Comparison of ENCODE assay signal across 8 cellular contexts in the genomic region with DNA sequence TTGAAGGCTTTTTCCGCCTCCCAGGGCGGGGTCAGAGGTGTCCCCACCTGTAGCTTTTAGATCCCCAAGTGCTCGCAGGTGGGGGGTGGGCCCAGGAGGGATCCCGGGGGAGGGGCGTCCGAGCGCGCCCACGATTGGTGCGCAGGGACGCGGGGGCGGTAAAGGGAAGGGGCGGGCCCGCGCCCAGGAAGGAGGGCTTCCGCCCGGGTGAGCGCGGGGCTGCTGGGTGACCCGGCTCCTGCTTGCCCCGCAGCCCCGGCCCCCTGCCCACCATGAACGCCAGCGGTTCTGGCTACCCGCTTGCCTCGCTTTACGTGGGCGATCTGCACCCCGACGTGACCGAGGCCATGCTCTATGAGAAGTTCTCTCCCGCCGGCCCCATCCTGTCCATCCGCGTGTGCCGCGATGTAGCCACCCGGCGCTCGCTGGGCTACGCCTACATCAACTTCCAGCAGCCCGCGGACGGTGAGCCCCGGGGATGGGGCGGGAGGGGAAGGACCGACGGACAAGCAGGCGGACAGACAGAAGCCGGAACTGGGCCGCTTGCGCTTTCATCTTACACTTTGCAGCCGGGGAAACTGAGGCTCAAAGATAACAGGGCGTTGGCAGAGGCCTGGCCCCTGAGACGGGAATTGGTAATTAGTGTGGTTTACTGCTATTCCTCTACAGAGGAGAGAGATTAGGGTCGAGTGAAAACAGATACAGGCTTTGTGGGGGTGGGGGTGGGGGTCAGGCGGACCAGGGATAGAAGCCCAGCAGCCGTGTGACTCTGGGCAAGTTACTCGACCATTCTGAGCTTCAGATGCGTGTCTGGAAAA. TPM values are rescaled to one million over a fixed set of nuclear protein-coding genes. Genes with fewer than 3 reads are reported as not detected.
A peak's percentile ranks its signal among the peaks of the same experiment; 100 is the strongest.
DNase-seq lines count a peak whose midpoint lies in the region; ATAC-seq and TF ChIP-seq lines count a peak whose summit lies in the region.

Gene PABPC1L, plus strand, starts transcription at position 189 of the 818 bp plus-strand sequence. Its CDS starts 84 bp downstream, at position 273.

- peak; percentile 71 for DNase-seq in activated T-cell treated with anti-CD3 and anti-CD28 coated beads for 24 hours (ENCODE audit: low read depth)
- DNase-seq in stimulated activated CD8-positive, alpha-beta memory T cell treated with anti-CD3 and anti-CD28 coated beads, Interleukin-7, amount 100 ng/mL, for 4 hours (ENCODE audit: low read depth in 2 of 2): peak; percentile 60 to 76

- peak within 1 kb of the TSS; percentile 84 for H3K4me3 ChIP-seq in BLaER1
- peak within 1 kb of the TSS; percentile 81 for H3K4me3 ChIP-seq in OCI-LY1 (ENCODE audit: low read depth, low read length, poor library complexity, severe bottlenecking)
- H3K4me3 ChIP-seq in esophagus (ENCODE audit: low read depth in 1 of 2, low read length in 2 of 2): peak within 1 kb of the TSS; percentile 48 to 69
- peak within 1 kb of the TSS; percentile 54 to 67 for H3K4me3 ChIP-seq in muscle layer of duodenum (ENCODE audit: low read depth in 1 of 2, low read length in 2 of 2)

- H2AFZ ChIP-seq in OCI-LY1 (ENCODE audit: low read length): no peak within 1 kb of the TSS

- no peaks in the 10 kb centered on the region for H3K9me2 ChIP-seq in OCI-LY1 (ENCODE audit: low read depth, low read length)

- no peak for TF ChIP-seq CTCF in OCI-LY1 (IDR thresholded peaks at IDR 0.05; ENCODE audit: low read length)

- H4K20me1 ChIP-seq in BLaER1 (peaks cover 38% of the 10 kb centered on the region), OCI-LY1 (ENCODE audit: insufficient read depth, low read length) (no peaks in the 10 kb centered on the region)

- H3F3A ChIP-seq in OCI-LY1 (ENCODE audit: insufficient read depth, low read length): 0 out of 2 replicates have a peak, but pooled peaks cover 4% of the 10 kb centered on the region

- ATAC-seq in GM19351 (IDR thresholded peaks at IDR 0.05; ENCODE audit: unreplicated experiment) (peak; percentile 79), HG03565 (IDR thresholded peaks at IDR 0.05; ENCODE audit: unreplicated experiment) (peak; percentile 49)

- H3K27ac ChIP-seq in BLaER1 (peak within 1 kb of the TSS; percentile 56), OCI-LY1 (ENCODE audit: low read depth, low read length, poor library complexity, severe bottlenecking) (peak within 1 kb of the TSS; percentile 51), esophagus (ENCODE audit: low read depth in 2 of 2, low read length in 1 of 2) (no peak within 1 kb of the TSS), muscle layer of duodenum (ENCODE audit: low read length) (no peak within 1 kb of the TSS)

- 2% methylated on average over 56 to 61 of the region's 61 CpGs for WGBS in esophagus, 2 donors

- H3K27me3 ChIP-seq in BLaER1 (no peaks in the 10 kb centered on the region), OCI-LY1 (ENCODE audit: insufficient read depth, low read length) (no peaks in the 10 kb centered on the region), esophagus (ENCODE audit: control insufficient read depth in 1 of 2, insufficient read depth in 2 of 2, low read length in 2 of 2) (no peaks in the 10 kb centered on the region), muscle layer of duodenum (ENCODE audit: low read depth, low read length) (no peaks in the 10 kb centered on the region)

- peak within 1 kb of the TSS; percentile 81 for H3K9ac ChIP-seq in BLaER1
- peak within 1 kb of the TSS; percentile 77 for H3K9ac ChIP-seq in OCI-LY1 (ENCODE audit: low read length)

- H3K4me1 ChIP-seq in BLaER1 (peaks cover 24% of the 10 kb centered on the region), OCI-LY1 (ENCODE audit: insufficient read depth, low read length, severe bottlenecking) (peaks cover 19% of the 10 kb centered on the region), esophagus (ENCODE audit: control insufficient read depth in 2 of 2, insufficient read depth in 2 of 2, low read length in 1 of 2) (peaks cover 6 to 7% of the 10 kb centered on the region in 2 donors), muscle layer of duodenum (ENCODE audit: control insufficient read depth in 1 of 2, insufficient read depth in 2 of 2, low read length in 2 of 2) (peaks cover 0 to 4% of the 10 kb centered on the region in 2 donors)

- H3K36me3 ChIP-seq in BLaER1 (peaks cover 65% of the 10 kb centered on the region), OCI-LY1 (ENCODE audit: insufficient read depth, low read length) (peaks cover 63% of the 10 kb centered on the region), esophagus (ENCODE audit: control insufficient read depth in 2 of 2, insufficient read depth in 2 of 2, low read length in 1 of 2) (peaks cover 4% of the 10 kb centered on the region in 2 donors), muscle layer of duodenum (ENCODE audit: control insufficient read depth in 1 of 2, insufficient read depth in 2 of 2, low read length in 2 of 2) (peaks cover 22 to 25% of the 10 kb centered on the region in 2 donors)

- H3K79me2 ChIP-seq in OCI-LY1 (ENCODE audit: insufficient read depth, low read length): no peaks in the 10 kb centered on the region

- H3K4me2 ChIP-seq in BLaER1 (peak within 1 kb of the TSS; percentile 88), OCI-LY1 (ENCODE audit: low read length) (peak within 1 kb of the TSS; percentile 97)

- H3K9me3 ChIP-seq in BLaER1: no peaks in the 10 kb centered on the region
- H3K9me3 ChIP-seq in OCI-LY1 (ENCODE audit: low read length): no peaks in the 10 kb centered on the region
- H3K9me3 ChIP-seq in esophagus (ENCODE audit: control insufficient read depth in 2 of 2, insufficient read depth in 1 of 2, low read depth in 1 of 2, low read length in 1 of 2): no peaks in the 10 kb centered on the region
- H3K9me3 ChIP-seq in muscle layer of duodenum (ENCODE audit: control insufficient read depth in 1 of 2, low read length in 2 of 2): no peaks in the 10 kb centered on the region

RNA-seq across cellular contexts. Expression of gene PABPC1L, which starts in this region (rescaled TPM):
- 10 to 100 TPM; 12.1 to 31.6 TPM for polyA plus RNA-seq in esophagus

Comparison
In these comparisons a context has a peak if more than half of its experiments do, and no peak if none do; other contexts are left out.
1. H3K27ac ChIP-seq: peak in BLaER1 (single experiment) and OCI-LY1 (single experiment); none in esophagus (0 of 2) and muscle layer of duodenum (single experiment).
2. Peak in every context shown above with its lines, with median percentiles within 50 percentile points of each other: H3K4me3 ChIP-seq.